28 cellular contexts compared by ENCODE assay signal in genomic region chr10:80184291-80184690, GRCh38. TPM values are rescaled to one million over a fixed set of nuclear protein-coding genes. Genes with fewer than 3 reads are reported as not detected.
A peak's percentile ranks its signal among the peaks of the same experiment; 100 is the strongest.
DNase-seq lines count a peak whose midpoint lies in the region; ATAC-seq and TF ChIP-seq lines count a peak whose summit lies in the region.
"Had no signal": no experiment of that assay in that cellular context is flagged by ENCODE, and none has a peak within 500 bp of the region (broad histone marks: within the 10 kb centered on the region; RNA-seq: fewer than 3 reads in every experiment).

No MANE protein-coding gene starts in this region.

- POLR2A ChIA-PET in IMR-90 (lab: Charles Lee; ENCODE audit: unreplicated experiment): no interaction called here

- no peak overlapping the region for H2BK20ac ChIP-seq in IMR-90 (ENCODE audit: low read depth, low read length)

- no peak overlapping the region for H2AFZ ChIP-seq in IMR-90 (replicated peaks; ENCODE audit: low read length, poor library complexity)

- no peak for ATAC-seq in CD4-positive, CD25-positive, alpha-beta regulatory T cell (ENCODE audit: low read depth in 2 of 2)
- ATAC-seq in IMR-90 (ENCODE audit: low read depth) (peak; percentile 48; the same call in 1 of the 2 replicates), GM18867 (IDR thresholded peaks at IDR 0.05; ENCODE audit: unreplicated experiment) (no peak), HG02759 (IDR thresholded peaks at IDR 0.05; ENCODE audit: unreplicated experiment) (no peak)
- ATAC-seq: left lung, Panc1, psoas muscle had no signal

- 0 out of 2 replicates have a peak overlapping the region, but pooled peaks have one; percentile 20 for H3K23ac ChIP-seq in IMR-90 (ENCODE audit: low read depth, low read length)

- H3K4me3 ChIP-seq in CD4-positive, CD25-positive, alpha-beta regulatory T cell (ENCODE audit: low read depth, low read length): peak overlapping the region; percentile 2
- H3K4me3 ChIP-seq in IMR-90 (ENCODE audit: insufficient read depth, low read depth, low read length) (no peak overlapping the region), choroid plexus epithelial cell (ENCODE audit: low read depth, low read length) (no peak overlapping the region)
- H3K4me3 ChIP-seq: left lung, psoas muscle, testis, uterus had no signal

- no peak for DNase-seq in activated T-cell treated with anti-CD3 and anti-CD28 coated beads, Interleukin-2, amount 50 U/mL, for 24 hours
- no peak for DNase-seq in activated T-cell treated with anti-CD3 and anti-CD28 coated beads, Interleukin-2, amount 50 U/mL, for 1 hour
- DNase-seq in CD4-positive, CD25-positive, alpha-beta regulatory T cell: no peak
- DNase-seq in IMR-90 (peak; percentile 53), choroid plexus epithelial cell (ENCODE audit: low read depth) (peak; percentile 34), SKM-1 (lab: John Stamatoyannopoulos, UW; ENCODE audit: unreplicated experiment) (no peak)
- DNase-seq: ACHN; activated CD4-positive, CD25-positive, alpha-beta regulatory T cell; activated effector memory CD4-positive, alpha-beta T cell treated with anti-CD3 and anti-CD28 coated beads, Interleukin-2, amount 50 U/mL, for 16 hours; anterior cingulate cortex; C1 segment of cervical spinal cord; caudate nucleus; GDM1; left lung; NCI-H1436; NCI-H2107; NCI-H510A; psoas muscle; stimulated activated CD4-positive, alpha-beta T cell treated with anti-CD3 and anti-CD28 coated beads, Interleukin-1b, Interleukin-23, amount 100 ng/mL, for 48 hours; T-helper 9 cell; testis; uterus had no signal

- no peak overlapping the region for H3K27ac ChIP-seq in CD4-positive, CD25-positive, alpha-beta regulatory T cell (ENCODE audit: insufficient read depth, low read length, poor library complexity, severe bottlenecking)
- H3K27ac ChIP-seq in IMR-90 (ENCODE audit: insufficient read depth, low read length): no peak overlapping the region
- H3K27ac ChIP-seq: testis, uterus had no signal

- peaks cover 93% of the 10 kb centered on the region for H4K20me1 ChIP-seq in IMR-90 (ENCODE audit: insufficient read depth, low read length)

- H3K4me1 ChIP-seq in CD4-positive, CD25-positive, alpha-beta regulatory T cell (ENCODE audit: control insufficient read depth, insufficient read depth, low read length, poor library complexity, severe bottlenecking): peaks cover 91% of the 10 kb centered on the region
- peaks cover 17% of the 10 kb centered on the region for H3K4me1 ChIP-seq in IMR-90 (ENCODE audit: control insufficient read depth, insufficient read depth, low read length)

- H3K9ac ChIP-seq in IMR-90 (ENCODE audit: low read depth, low read length): no peak overlapping the region

- peaks cover 45 to 96% of the 10 kb centered on the region in 2 experiments for H3K79me1 ChIP-seq in IMR-90 (ENCODE audit: low read depth in 1 of 2, low read length in 2 of 2)

- no peak overlapping the region for H3K4ac ChIP-seq in IMR-90 (ENCODE audit: low read depth, low read length)

- H2BK5ac ChIP-seq in IMR-90 (ENCODE audit: low read depth, low read length, poor library complexity, severe bottlenecking): no peak overlapping the region

- no peak overlapping the region for H3K56ac ChIP-seq in IMR-90 (ENCODE audit: extremely low read depth, insufficient read depth, low read length)

- TF ChIP-seq RAD21 in IMR-90 (IDR thresholded peaks at IDR 0.05; ENCODE audit: low read length): no peak

- no peaks in the 10 kb centered on the region for H3K27me3 Mint-ChIP-seq in activated T-cell treated with anti-CD3 and anti-CD28 coated beads, Interleukin-2, amount 50 U/mL, for 24 hours
- no peaks in the 10 kb centered on the region for H3K27me3 Mint-ChIP-seq in CD4-positive, CD25-positive, alpha-beta regulatory T cell

- no peaks in the 10 kb centered on the region for H3K9me3 ChIP-seq in CD4-positive, CD25-positive, alpha-beta regulatory T cell (ENCODE audit: control insufficient read depth in 2 of 2, low read length in 2 of 2)
- no peaks in the 10 kb centered on the region for H3K9me3 ChIP-seq in IMR-90 (ENCODE audit: control insufficient read depth, insufficient read depth, low read length)
- H3K9me3 ChIP-seq: left lung, psoas muscle, testis, uterus had no signal

- no CpG with 5 or more reads among the region's 4 CpGs for WGBS in IMR-90 (ENCODE audit: extremely low coverage in 2 of 2, insufficient read length in 1 of 2), 2 experiments

- no peak overlapping the region for H2AK9ac ChIP-seq in IMR-90 (replicated peaks; ENCODE audit: low read depth, low read length, poor library complexity)

- peaks cover 24% of the 10 kb centered on the region for H3K36me3 ChIP-seq in CD4-positive, CD25-positive, alpha-beta regulatory T cell (ENCODE audit: control insufficient read depth, insufficient read depth, low read length)
- H3K36me3 ChIP-seq in IMR-90 (ENCODE audit: control insufficient read depth, insufficient read depth, low read length): peaks cover 6% of the 10 kb centered on the region; the same call in 1 of the 2 replicates
- H3K36me3 ChIP-seq: uterus had no signal

- no peak overlapping the region for H3K18ac ChIP-seq in IMR-90 (ENCODE audit: low read depth, low read length)

- no TSS peak for BruUV-seq in IMR-90 (replicated peaks; lab: Mats Ljungman, UMichigan)

- H4K8ac ChIP-seq in IMR-90 (ENCODE audit: low read depth in 2 of 2, low read length in 2 of 2): no peak overlapping the region

- TF ChIP-seq POLR2A in IMR-90 (IDR thresholded peaks at IDR 0.05; ENCODE audit: low read depth, low read length): no peak

- H4K91ac ChIP-seq in IMR-90 (ENCODE audit: insufficient read depth, low read depth, low read length): no peak overlapping the region; the same call in 1 of the 2 replicates

- H3K9me1 ChIP-seq in IMR-90 (ENCODE audit: insufficient read depth, low read length): peaks cover 62% of the 10 kb centered on the region

- dilution Hi-C loops in IMR-90 (cut with HindIII; ENCODE audit: low sequenced_read_pairs, unreplicated experiment): no loop called here

- no peaks in the 10 kb centered on the region for H3K27me3 ChIP-seq in CD4-positive, CD25-positive, alpha-beta regulatory T cell (ENCODE audit: control insufficient read depth, insufficient read depth, low read length)
- H3K27me3 ChIP-seq in IMR-90 (ENCODE audit: control insufficient read depth, insufficient read depth, low read length): no peaks in the 10 kb centered on the region
- H3K27me3 ChIP-seq: left lung, testis, uterus had no signal

- no peak overlapping the region for H3K4me2 ChIP-seq in IMR-90 (ENCODE audit: low read depth, low read length)

- no peak overlapping the region for H4K5ac ChIP-seq in IMR-90 (ENCODE audit: low read depth, low read length)

- intact Hi-C loops in IMR-90 (cut with micrococcal nuclease): no loop called here

- H3K27ac Mint-ChIP-seq in activated T-cell treated with anti-CD3 and anti-CD28 coated beads, Interleukin-2, amount 50 U/mL, for 24 hours: peak overlapping the region; percentile 45
- H3K27ac Mint-ChIP-seq in CD4-positive, CD25-positive, alpha-beta regulatory T cell: peak overlapping the region; percentile 45 to 91 (median 60)

- peak overlapping the region; percentile 23; the same call in 1 of the 2 replicates for H3K14ac ChIP-seq in IMR-90 (replicated peaks; ENCODE audit: low read depth, low read length)

- in situ Hi-C loops in IMR-90 (cut with MboI; ENCODE audit: low sequenced_read_pairs): no loop called here

- CTCF ChIA-PET in IMR-90 (lab: Yijun Ruan, JAX): no interaction called here

- peaks cover 48% of the 10 kb centered on the region for H3K36me3 Mint-ChIP-seq in activated T-cell treated with anti-CD3 and anti-CD28 coated beads, Interleukin-2, amount 50 U/mL, for 24 hours (ENCODE audit: low read depth)
- H3K36me3 Mint-ChIP-seq in CD4-positive, CD25-positive, alpha-beta regulatory T cell: peaks cover 16% of the 10 kb centered on the region

- TF ChIP-seq CTCF in IMR-90 (conservative IDR thresholded peaks at IDR 0.05; ENCODE audit: low read depth, low read length) (no peak), choroid plexus epithelial cell (conservative IDR thresholded peaks at IDR 0.05; ENCODE audit: low read depth, low read length) (no peak)

- no peak overlapping the region for H3K4me3 Mint-ChIP-seq in activated T-cell treated with anti-CD3 and anti-CD28 coated beads, Interleukin-2, amount 50 U/mL, for 24 hours
- H3K4me3 Mint-ChIP-seq in CD4-positive, CD25-positive, alpha-beta regulatory T cell: peak overlapping the region in 1 of 4 donors; percentile 46
- H3K4me3 Mint-ChIP-seq: neural crest cell had no signal

- H2AK5ac ChIP-seq in IMR-90 (ENCODE audit: low read depth, low read length): no peak overlapping the region

- H2BK120ac ChIP-seq in IMR-90 (ENCODE audit: low read depth, low read length): no peak overlapping the region

- peaks cover 92% of the 10 kb centered on the region for H3K4me1 Mint-ChIP-seq in activated T-cell treated with anti-CD3 and anti-CD28 coated beads, Interleukin-2, amount 50 U/mL, for 24 hours (ENCODE audit: low read depth)
- H3K4me1 Mint-ChIP-seq in CD4-positive, CD25-positive, alpha-beta regulatory T cell: peaks cover 31 to 98% (median 70%) of the 10 kb centered on the region in 4 donors
- H3K4me1 Mint-ChIP-seq: neural crest cell had no signal

- H3K9me3 Mint-ChIP-seq in activated T-cell treated with anti-CD3 and anti-CD28 coated beads, Interleukin-2, amount 50 U/mL, for 24 hours: no peaks in the 10 kb centered on the region
- no peaks in the 10 kb centered on the region for H3K9me3 Mint-ChIP-seq in CD4-positive, CD25-positive, alpha-beta regulatory T cell
- H3K9me3 Mint-ChIP-seq: neural crest cell had no signal

- H2BK15ac ChIP-seq in IMR-90 (ENCODE audit: low read depth, low read length): no peak overlapping the region

TF ChIP-seq in IMR-90, 13 proteins besides CTCF, POLR2A, EP300 and RAD21 (continues in another document):
- TF ChIP-seq FOS (IDR thresholded peaks at IDR 0.05; ENCODE audit: low read depth, low read length) (no peak), SMC3 (IDR thresholded peaks at IDR 0.05; ENCODE audit: low read depth, low read length) (no peak)

RNA-seq across cellular contexts. Expression of gene ANXA11, which starts 21.0 kb away (rescaled TPM):
- 252 TPM for total RNA-seq in CD4-positive, CD25-positive, alpha-beta regulatory T cell
- polyA plus RNA-seq in CD4-positive, CD25-positive, alpha-beta regulatory T cell: 100 to 1,000 TPM; 253 to 316 (median 283) TPM
- 39.4 and 40.8 TPM in 2 replicates for total RNA-seq in IMR-90 (2012; rRNA removed)
- polyA plus RNA-seq in IMR-90 (2012; rRNA removed): 109 and 114 TPM in 2 replicates
- 104 and 105 TPM in 2 replicates for polyA plus RNA-seq in IMR-90 (2012; cell fraction: cytosol; rRNA removed)
- polyA plus RNA-seq in IMR-90 (2012; cell fraction: nucleus; rRNA removed; ENCODE audit: low replicate concordance): 86.2 and 114 TPM in 2 replicates

RNA-seq across cellular contexts. Expression of gene PLAC9, which starts 51.8 kb away (rescaled TPM):
- total RNA-seq in CD4-positive, CD25-positive, alpha-beta regulatory T cell: not detected
- polyA plus RNA-seq in CD4-positive, CD25-positive, alpha-beta regulatory T cell: 1 to 10 TPM in 1 of 4 donors, under 1 TPM in 1, not detected in 2; 0.33 to 1.1 TPM
- total RNA-seq in IMR-90 (2012; rRNA removed): 1.6 and 1.9 TPM in 2 replicates
- 12.2 and 15.6 TPM in 2 replicates for polyA plus RNA-seq in IMR-90 (2012; rRNA removed)
- 8.4 and 13.4 TPM in 2 replicates for polyA plus RNA-seq in IMR-90 (2012; cell fraction: cytosol; rRNA removed)
- 2.1 and 3.1 TPM in 2 replicates for polyA plus RNA-seq in IMR-90 (2012; cell fraction: nucleus; rRNA removed; ENCODE audit: low replicate concordance)
- total RNA-seq: H4, SK-MEL-5 had no signal

Comparison
In these comparisons a context has a peak if more than half of its experiments do, and no peak if none do; other contexts are left out.
1. DNase-seq: peak in IMR-90 (single experiment) and choroid plexus epithelial cell (single experiment); none in activated T-cell treated with anti-CD3 and anti-CD28 coated beads, Interleukin-2, amount 50 U/mL, for 24 hours (single experiment), activated T-cell treated with anti-CD3 and anti-CD28 coated beads, Interleukin-2, amount 50 U/mL, for 1 hour (single experiment), CD4-positive, CD25-positive, alpha-beta regulatory T cell (0 of 3) and SKM-1 (single experiment).